Comparison of ENCODE assay signal across 1 cellular context in the genomic region with DNA sequence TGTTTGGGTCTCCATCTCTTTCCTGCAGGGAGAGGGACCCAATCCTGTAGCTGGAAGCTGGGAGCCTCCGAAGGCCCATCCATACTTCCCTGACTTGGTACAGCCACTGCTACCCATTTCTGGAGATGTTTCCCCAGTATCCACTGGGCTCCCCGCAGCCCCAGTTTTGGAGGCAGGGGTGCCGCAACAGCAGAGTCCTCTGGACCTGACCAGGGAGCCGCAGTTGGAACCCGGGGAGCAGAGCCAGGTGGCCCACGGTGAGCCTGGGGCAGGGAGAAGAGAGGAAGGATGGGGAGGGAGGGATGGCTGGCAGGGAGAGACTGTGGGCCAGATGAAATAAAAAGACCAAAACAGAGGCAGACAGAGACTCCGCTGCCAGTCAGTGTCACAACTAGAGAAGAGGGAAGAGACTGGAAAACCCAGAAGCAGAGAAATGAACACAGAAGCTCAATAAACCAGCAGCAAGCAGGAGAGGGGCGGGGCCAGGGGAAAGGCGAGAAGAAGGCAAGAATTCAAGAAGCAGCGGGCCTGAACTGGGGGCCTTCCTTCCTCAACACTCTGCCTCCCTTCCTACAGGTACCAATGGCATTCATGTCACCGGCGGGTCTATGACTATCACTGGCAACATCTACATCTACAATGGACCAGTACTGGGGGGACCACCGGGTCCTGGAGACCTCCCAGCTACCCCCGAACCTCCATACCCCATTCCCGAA.
TF ChIP-seq lines count a peak whose summit lies in the region.

No MANE protein-coding gene starts in this region.

TF ChIP-seq in K562, 482 proteins besides CTCF, POLR2A, EP300 and RAD21:
- TF ChIP-seq, protein P1, sequence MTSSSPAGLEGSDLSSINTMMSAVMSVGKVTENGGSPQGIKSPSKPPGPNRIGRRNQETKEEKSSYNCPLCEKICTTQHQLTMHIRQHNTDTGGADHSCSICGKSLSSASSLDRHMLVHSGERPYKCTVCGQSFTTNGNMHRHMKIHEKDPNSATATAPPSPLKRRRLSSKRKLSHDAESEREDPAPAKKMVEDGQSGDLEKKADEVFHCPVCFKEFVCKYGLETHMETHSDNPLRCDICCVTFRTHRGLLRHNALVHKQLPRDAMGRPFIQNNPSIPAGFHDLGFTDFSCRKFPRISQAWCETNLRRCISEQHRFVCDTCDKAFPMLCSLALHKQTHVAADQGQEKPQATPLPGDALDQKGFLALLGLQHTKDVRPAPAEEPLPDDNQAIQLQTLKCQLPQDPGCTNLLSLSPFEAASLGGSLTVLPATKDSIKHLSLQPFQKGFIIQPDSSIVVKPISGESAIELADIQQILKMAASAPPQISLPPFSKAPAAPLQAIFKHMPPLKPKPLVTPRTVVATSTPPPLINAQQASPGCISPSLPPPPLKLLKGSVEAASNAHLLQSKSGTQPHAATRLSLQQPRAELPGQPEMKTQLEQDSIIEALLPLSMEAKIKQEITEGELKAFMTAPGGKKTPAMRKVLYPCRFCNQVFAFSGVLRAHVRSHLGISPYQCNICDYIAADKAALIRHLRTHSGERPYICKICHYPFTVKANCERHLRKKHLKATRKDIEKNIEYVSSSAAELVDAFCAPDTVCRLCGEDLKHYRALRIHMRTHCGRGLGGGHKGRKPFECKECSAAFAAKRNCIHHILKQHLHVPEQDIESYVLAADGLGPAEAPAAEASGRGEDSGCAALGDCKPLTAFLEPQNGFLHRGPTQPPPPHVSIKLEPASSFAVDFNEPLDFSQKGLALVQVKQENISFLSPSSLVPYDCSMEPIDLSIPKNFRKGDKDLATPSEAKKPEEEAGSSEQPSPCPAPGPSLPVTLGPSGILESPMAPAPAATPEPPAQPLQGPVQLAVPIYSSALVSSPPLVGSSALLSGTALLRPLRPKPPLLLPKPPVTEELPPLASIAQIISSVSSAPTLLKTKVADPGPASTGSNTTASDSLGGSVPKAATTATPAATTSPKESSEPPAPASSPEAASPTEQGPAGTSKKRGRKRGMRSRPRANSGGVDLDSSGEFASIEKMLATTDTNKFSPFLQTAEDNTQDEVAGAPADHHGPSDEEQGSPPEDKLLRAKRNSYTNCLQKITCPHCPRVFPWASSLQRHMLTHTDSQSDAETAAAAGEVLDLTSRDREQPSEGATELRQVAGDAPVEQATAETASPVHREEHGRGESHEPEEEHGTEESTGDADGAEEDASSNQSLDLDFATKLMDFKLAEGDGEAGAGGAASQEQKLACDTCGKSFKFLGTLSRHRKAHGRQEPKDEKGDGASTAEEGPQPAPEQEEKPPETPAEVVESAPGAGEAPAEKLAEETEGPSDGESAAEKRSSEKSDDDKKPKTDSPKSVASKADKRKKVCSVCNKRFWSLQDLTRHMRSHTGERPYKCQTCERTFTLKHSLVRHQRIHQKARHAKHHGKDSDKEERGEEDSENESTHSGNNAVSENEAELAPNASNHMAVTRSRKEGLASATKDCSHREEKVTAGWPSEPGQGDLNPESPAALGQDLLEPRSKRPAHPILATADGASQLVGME (CRISPR knock-in tag; IDR thresholded peaks at IDR 0.05): no peak
- peak; percentile 11; the same call in 1 of the 2 replicates for TF ChIP-seq POLR2G (IDR thresholded peaks at IDR 0.05; ENCODE audit: low read depth, low read length)
